1 cellular context compared by ENCODE assay signal in the genomic region with DNA sequence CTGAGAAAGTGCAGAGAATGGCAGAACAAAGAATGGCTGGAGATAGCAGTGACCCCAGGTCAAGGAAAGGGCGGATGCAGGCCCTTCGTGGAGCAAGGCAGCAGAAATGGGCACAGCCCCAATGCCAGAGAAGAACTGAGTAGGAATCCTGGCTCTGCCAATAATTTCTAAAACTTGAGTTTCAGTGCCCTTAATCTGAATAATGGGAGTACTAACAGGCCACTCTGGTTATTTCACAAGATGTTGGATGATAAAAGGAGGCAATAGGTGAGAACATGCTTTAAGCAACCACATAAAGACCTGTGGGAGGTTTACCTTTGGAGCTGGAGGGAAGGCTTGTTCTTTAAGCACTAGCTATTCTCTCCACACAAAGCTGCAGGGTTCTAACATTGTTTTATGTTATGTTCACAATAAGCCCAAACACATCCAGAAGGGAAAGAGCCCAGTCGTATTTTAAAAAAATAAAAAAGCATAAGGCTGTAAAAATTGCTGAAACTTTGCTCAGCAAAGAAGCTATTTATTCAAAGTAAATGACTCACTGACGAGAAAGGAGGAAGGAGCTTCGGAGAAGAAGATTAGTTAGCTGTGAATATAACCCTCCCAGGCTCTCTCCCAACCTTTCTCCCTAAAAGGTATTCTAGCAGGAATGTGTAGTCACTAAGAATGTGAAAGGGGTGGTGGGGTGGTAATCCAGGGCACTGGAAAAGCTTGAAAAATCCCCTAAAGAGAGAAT.
TF ChIP-seq lines count a peak whose summit lies in the region.

No MANE protein-coding gene starts in this region.

TF ChIP-seq in endothelial cell of umbilical vein, 7 proteins besides CTCF, POLR2A, EP300 and RAD21:
- no peak for TF ChIP-seq MYC (IDR thresholded peaks at IDR 0.05; ENCODE audit: low read depth, low read length)
- no peak for TF ChIP-seq GATA2 (IDR thresholded peaks at IDR 0.05; ENCODE audit: insufficient read depth, insufficient read length, low read depth, low read length)
TF ChIP-seq in endothelial cell of umbilical vein: peak in this region for 0.
